In genomic region chr11:47642099-47642855, GRCh38 we compare ENCODE assay signal across 1 cellular context.
TF ChIP-seq lines count a peak whose summit lies in the region.

Gene MTCH2 (minus strand): TSS chr11:47642559. CDS start chr11:47642465, 94 bp downstream.

TF ChIP-seq in HepG2, 621 proteins besides CTCF, POLR2A, EP300 and RAD21 (continued from another document and continues in another):
- no peak for TF ChIP-seq ZSCAN12 (CRISPR knock-in tag; IDR thresholded peaks at IDR 0.05)
- TF ChIP-seq ZNF646 (CRISPR knock-in tag; IDR thresholded peaks at IDR 0.05): no peak
- no peak; the same call in 1 of the 2 replicates for TF ChIP-seq ZNF235 (CRISPR knock-in tag; IDR thresholded peaks at IDR 0.05; ENCODE audit: borderline replicate concordance)
- peak; percentile 33 for TF ChIP-seq JUN (CRISPR knock-in tag; IDR thresholded peaks at IDR 0.05)
- 0 out of 2 replicates have a peak, but pooled peaks have one; percentile 18 for TF ChIP-seq LRRFIP1 (CRISPR knock-in tag; conservative IDR thresholded peaks at IDR 0.05)
- TF ChIP-seq CBFB (CRISPR knock-in tag; IDR thresholded peaks at IDR 0.05): peak; percentile 46; the same call in 1 of the 2 replicates
- peak; percentile 89 for TF ChIP-seq NFAT5 (CRISPR knock-in tag; IDR thresholded peaks at IDR 0.05)
- TF ChIP-seq ZNF383 (CRISPR knock-in tag; IDR thresholded peaks at IDR 0.05; ENCODE audit: borderline replicate concordance): no peak
- TF ChIP-seq TGIF2 (CRISPR knock-in tag; IDR thresholded peaks at IDR 0.05): no peak
- peak; percentile 55; the same call in 1 of the 2 replicates for TF ChIP-seq ZNF253 (CRISPR knock-in tag; IDR thresholded peaks at IDR 0.05; ENCODE audit: borderline replicate concordance)
- no peak for TF ChIP-seq FIP1L1 (IDR thresholded peaks at IDR 0.05; ENCODE audit: borderline replicate concordance, insufficient read depth, low read depth, low read length)
- no peak for TF ChIP-seq ZNF251 (CRISPR knock-in tag; IDR thresholded peaks at IDR 0.05)
- TF ChIP-seq RFXAP (CRISPR knock-in tag; IDR thresholded peaks at IDR 0.05; ENCODE audit: borderline replicate concordance): peak; percentile 71; the same call in 1 of the 2 replicates
- TF ChIP-seq PREB (CRISPR knock-in tag; IDR thresholded peaks at IDR 0.05): no peak
- TF ChIP-seq ZNF569 (CRISPR knock-in tag; IDR thresholded peaks at IDR 0.05; ENCODE audit: borderline replicate concordance): no peak
- TF ChIP-seq GFI1 (CRISPR knock-in tag; IDR thresholded peaks at IDR 0.05; ENCODE audit: borderline replicate concordance): no peak; the same call in 1 of the 2 replicates
- TF ChIP-seq PHF21A (CRISPR knock-in tag; IDR thresholded peaks at IDR 0.05): no peak
- peak; percentile 56 for TF ChIP-seq ZNF691 (CRISPR knock-in tag; IDR thresholded peaks at IDR 0.05; ENCODE audit: borderline replicate concordance, low read depth)
- no peak for TF ChIP-seq SRSF4 (IDR thresholded peaks at IDR 0.05; ENCODE audit: low read depth, low read length, poor library complexity, severe bottlenecking)
- no peak for TF ChIP-seq ZFAT (CRISPR knock-in tag; conservative IDR thresholded peaks at IDR 0.05)
- TF ChIP-seq ZNF333 (CRISPR knock-in tag; IDR thresholded peaks at IDR 0.05; ENCODE audit: borderline replicate concordance): peak; percentile 91; the same call in 1 of the 2 replicates
- TF ChIP-seq ZBTB8A (CRISPR knock-in tag; IDR thresholded peaks at IDR 0.05; ENCODE audit: borderline replicate concordance, low read depth): no peak
- TF ChIP-seq ZNF850 (CRISPR knock-in tag; conservative IDR thresholded peaks at IDR 0.05): no peak
- TF ChIP-seq REXO4 (CRISPR knock-in tag; IDR thresholded peaks at IDR 0.05; ENCODE audit: borderline replicate concordance): no peak
- peak; percentile 81 for TF ChIP-seq KAT8 (CRISPR knock-in tag; IDR thresholded peaks at IDR 0.05)
- no peak for TF ChIP-seq HIC2 (CRISPR knock-in tag; IDR thresholded peaks at IDR 0.05; ENCODE audit: low read depth)
- TF ChIP-seq RBFOX2 (IDR thresholded peaks at IDR 0.05; ENCODE audit: low read depth, low read length): peak; percentile 99
- TF ChIP-seq KDM3A (CRISPR knock-in tag; IDR thresholded peaks at IDR 0.05; ENCODE audit: low read depth): peak; percentile 64; the same call in 1 of the 2 replicates
- 0 out of 2 replicates have a peak, but pooled peaks have one; percentile 10 for TF ChIP-seq ELF3 (CRISPR knock-in tag; IDR thresholded peaks at IDR 0.05)
- peak; percentile 65; the same call in 1 of the 2 replicates for TF ChIP-seq TMF1 (CRISPR knock-in tag; IDR thresholded peaks at IDR 0.05; ENCODE audit: low read depth)
- TF ChIP-seq ZNF83 (CRISPR knock-in tag; IDR thresholded peaks at IDR 0.05; ENCODE audit: borderline replicate concordance): no peak
- no peak for TF ChIP-seq ZNF282 (IDR thresholded peaks at IDR 0.05; ENCODE audit: partially characterized antibody)
- peak; percentile 97; the same call in 1 of the 2 replicates for TF ChIP-seq ZNF776 (CRISPR knock-in tag; IDR thresholded peaks at IDR 0.05)
- TF ChIP-seq MED1 (CRISPR knock-in tag; IDR thresholded peaks at IDR 0.05): peak; percentile 83; the same call in 1 of the 2 replicates
- TF ChIP-seq SKI (IDR thresholded peaks at IDR 0.05; ENCODE audit: partially characterized antibody): peak; percentile 30
- no peak for TF ChIP-seq ZNF362 (CRISPR knock-in tag; IDR thresholded peaks at IDR 0.05; ENCODE audit: borderline replicate concordance)
- TF ChIP-seq CBX1 (IDR thresholded peaks at IDR 0.05; ENCODE audit: low read depth): peak; percentile 53
- no peak for TF ChIP-seq NCOA5 (CRISPR knock-in tag; IDR thresholded peaks at IDR 0.05)
- TF ChIP-seq ZNF644 (CRISPR knock-in tag; IDR thresholded peaks at IDR 0.05; ENCODE audit: low read depth): no peak
- peak; percentile 66 for TF ChIP-seq SP2 (CRISPR knock-in tag; IDR thresholded peaks at IDR 0.05)
- TF ChIP-seq ZBTB7A (CRISPR knock-in tag; IDR thresholded peaks at IDR 0.05): no peak
- TF ChIP-seq CCDC6 (CRISPR knock-in tag; IDR thresholded peaks at IDR 0.05): peak; percentile 59; the same call in 1 of the 2 replicates
- peak; percentile 70 for TF ChIP-seq ZNF768 (CRISPR knock-in tag; IDR thresholded peaks at IDR 0.05)
- no peak for TF ChIP-seq MED8 (CRISPR knock-in tag; IDR thresholded peaks at IDR 0.05; ENCODE audit: insufficient replicate concordance)
- TF ChIP-seq HNRNPK (IDR thresholded peaks at IDR 0.05; ENCODE audit: low read depth, low read length, poor library complexity, severe bottlenecking): no peak
- 0 out of 2 replicates have a peak, but pooled peaks have one; percentile 52 for TF ChIP-seq THYN1 (CRISPR knock-in tag; IDR thresholded peaks at IDR 0.05; ENCODE audit: borderline replicate concordance, low read depth)
- TF ChIP-seq NR1H2 (CRISPR knock-in tag; IDR thresholded peaks at IDR 0.05; ENCODE audit: borderline replicate concordance, low read depth): peak; percentile 36; the same call in 1 of the 2 replicates
